ENCODE assay signal across 22 cellular contexts in the genomic region with DNA sequence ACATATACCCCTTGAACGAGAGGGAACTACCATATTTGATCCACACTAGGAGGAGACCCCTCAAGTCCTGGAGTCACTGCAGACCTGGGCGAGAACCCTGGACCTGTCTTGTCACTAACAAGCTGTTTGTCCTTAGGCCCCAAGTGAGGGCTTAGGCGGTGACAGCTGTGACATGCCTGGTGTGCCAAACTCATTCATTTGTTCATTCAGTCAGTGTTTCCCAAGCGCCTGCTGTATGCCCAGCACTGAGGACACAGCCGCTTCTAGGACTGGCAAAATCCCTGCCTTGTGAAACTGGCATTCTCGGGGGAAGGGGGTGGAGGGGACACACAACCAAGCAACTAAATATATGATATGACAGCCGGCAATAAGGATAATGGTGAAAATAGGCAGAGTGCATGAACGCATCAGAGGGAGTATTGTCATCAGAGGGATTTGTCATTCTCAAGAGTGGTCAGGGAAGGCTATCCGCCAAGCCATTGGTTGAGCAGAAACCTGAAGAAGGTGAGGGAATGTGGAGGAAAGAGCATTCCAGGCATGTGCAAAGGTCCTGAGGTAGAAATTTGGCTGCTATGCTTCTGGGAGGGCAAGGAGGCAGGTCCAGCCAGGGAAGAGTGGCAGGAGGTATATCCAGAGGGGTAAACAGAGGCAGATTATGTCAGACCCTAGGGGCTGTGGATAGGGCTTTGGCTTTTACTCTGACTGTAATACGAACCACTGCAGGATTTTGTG. TPM values are rescaled to one million over a fixed set of nuclear protein-coding genes. Genes with fewer than 3 reads are reported as not detected.
DNase-seq lines count a peak whose midpoint lies in the region; ATAC-seq and TF ChIP-seq lines count a peak whose summit lies in the region.
"Had no signal": no experiment of that assay in that cellular context is flagged by ENCODE, and none has a peak within 500 bp of the region (broad histone marks: within the 10 kb centered on the region; RNA-seq: fewer than 3 reads in every experiment).

No MANE protein-coding gene starts in this region.

- peaks cover 66% of the 10 kb centered on the region for H3K4me1 ChIP-seq in Karpas-422 (ENCODE audit: low read length)
- no peaks in the 10 kb centered on the region for H3K4me1 ChIP-seq in colonic mucosa
- H3K4me1 ChIP-seq: HAP-1 had no signal

- CTCF ChIA-PET in activated B cell treated with CpG ODN at 0.5 μM for 24 hours (lab: Charles Lee) = no interaction called here

- H3K9me2 ChIP-seq in Karpas-422 (replicated peaks; ENCODE audit: insufficient read depth, low read length) = no peaks in the 10 kb centered on the region
- H3K9me2 ChIP-seq: SK-N-SH had no signal

- no peaks in the 10 kb centered on the region for H3K9me3 Mint-ChIP-seq in activated B cell treated with CpG ODN at 0.5 μM for 24 hours
- H3K9me3 Mint-ChIP-seq in naive B cell = peaks cover 0 to 2% (median 0%) of the 10 kb centered on the region in 7 donors
- H3K9me3 Mint-ChIP-seq: T-cell had no signal

- H3K4me1 Mint-ChIP-seq in activated B cell treated with CpG ODN at 0.5 μM for 24 hours (peaks cover 77% of the 10 kb centered on the region), naive B cell (peaks cover 44 to 74% (median 68%) of the 10 kb centered on the region in 3 donors)
- H3K4me1 Mint-ChIP-seq: T-cell had no signal

- no peak overlapping the region for H3K4me2 ChIP-seq in Karpas-422 (ENCODE audit: low read depth, low read length, poor library complexity, severe bottlenecking)
- H3K4me2 ChIP-seq: SK-N-SH had no signal

- H3K27me3 Mint-ChIP-seq in activated B cell treated with CpG ODN at 0.5 μM for 24 hours (no peaks in the 10 kb centered on the region), naive B cell (no peaks in the 10 kb centered on the region)

- H3K36me3 Mint-ChIP-seq in activated B cell treated with CpG ODN at 0.5 μM for 24 hours (ENCODE audit: low read depth) (peaks cover 38% of the 10 kb centered on the region), naive B cell (peaks cover 0 to 13% of the 10 kb centered on the region in 2 donors)
- H3K36me3 Mint-ChIP-seq: T-cell had no signal

- ATAC-seq in activated B cell treated with CpG ODN at 0.5 μM for 24 hours (ENCODE audit: low read depth) (no peak), naive B cell (ENCODE audit: low read depth in 2 of 2) (no peak), HG02798 (IDR thresholded peaks at IDR 0.05; ENCODE audit: poor library complexity, unreplicated experiment) (no peak)
- ATAC-seq: T-cell had no signal

- H3K9ac ChIP-seq in Karpas-422 (ENCODE audit: low read length) (no peak overlapping the region), colonic mucosa (ENCODE audit: low read depth in 2 of 2, low read length in 2 of 2) (no peak overlapping the region)
- H3K9ac ChIP-seq: SK-N-SH had no signal

- H3K4me3 ChIP-seq in Karpas-422 (ENCODE audit: low read length) = no peak overlapping the region
- H3K4me3 ChIP-seq in colonic mucosa = no peak overlapping the region
- H3K4me3 ChIP-seq: HAP-1 had no signal

- H4K20me1 ChIP-seq in Karpas-422 (ENCODE audit: insufficient read depth, low read depth, low read length) = peaks cover 7% of the 10 kb centered on the region; the same call in 1 of the 2 replicates

- no peak overlapping the region for H2AFZ ChIP-seq in Karpas-422 (ENCODE audit: low read length)

- H3K27ac ChIP-seq in Karpas-422 (ENCODE audit: low read length) (peak overlapping the region; percentile 27), colonic mucosa (no peak overlapping the region)
- H3K27ac ChIP-seq: C4-2B had no signal

- H3K79me2 ChIP-seq in Karpas-422 (ENCODE audit: low read length) = peaks cover 61% of the 10 kb centered on the region

- H3K27me3 ChIP-seq in Karpas-422 (ENCODE audit: low read length) (no peaks in the 10 kb centered on the region), colonic mucosa (no peaks in the 10 kb centered on the region)

- H3K9me3 ChIP-seq in Karpas-422 (ENCODE audit: low read length) (no peaks in the 10 kb centered on the region), colonic mucosa (no peaks in the 10 kb centered on the region)
- H3K9me3 ChIP-seq: HAP-1, SK-N-SH had no signal

- H3K4me3 Mint-ChIP-seq in activated B cell treated with CpG ODN at 0.5 μM for 24 hours (no peak overlapping the region), naive B cell (peak overlapping the region in 2 of 8 donors; percentile 40 to 60)
- H3K4me3 Mint-ChIP-seq: T-cell had no signal

- DNase-seq in Karpas-422 (no peak), activated B cell treated with CpG ODN at 0.5 μM for 24 hours (no peak), naive B cell (no peak), colonic mucosa (no peak), COLO829 (ENCODE audit: low spot score) (no peak), NCI-H526 treated with DMSO at 0.1 percent for 48 hours (lab: John Stamatoyannopoulos, UW) (no peak)
- DNase-seq: ACHN; DMS79 treated with DMSO at 0.1 percent for 48 hours; NCI-H1105; NCI-H2081; NCI-H2171 treated with DMSO at 0.1 percent for 48 hours; NCI-H446; NK-92 treated with Interleukin-12 subunit alpha and Interleukin-12 subunit beta, amount 100 ng/mL, for 24 hours; OCI-M1; SHP77; SK-N-SH; T-cell had no signal

- POLR2A ChIA-PET in activated B cell treated with CpG ODN at 0.5 μM for 24 hours (lab: Charles Lee) = interaction anchor here (0.7 to 1.9 kb wide), 4 partner anchors 8 to 15 kb away, joined by 3 to 5 read pairs (median 4); a partner anchor contains a TSS

- TF ChIP-seq CTCF in activated B cell treated with CpG ODN at 0.5 μM for 24 hours (IDR thresholded peaks at IDR 0.05) (no peak), colonic mucosa (IDR thresholded peaks at IDR 0.05) (no peak)

- H3K27ac Mint-ChIP-seq in activated B cell treated with CpG ODN at 0.5 μM for 24 hours (peak overlapping the region; percentile 33), naive B cell (peak overlapping the region in 5 of 6 donors; percentile 10 to 89 (median 68))
- H3K27ac Mint-ChIP-seq: T-cell had no signal

- H3K36me3 ChIP-seq in Karpas-422 (ENCODE audit: insufficient read depth, low read length) = peaks cover 16% of the 10 kb centered on the region; the same call in 1 of the 2 replicates
- H3K36me3 ChIP-seq in colonic mucosa = no peaks in the 10 kb centered on the region
- H3K36me3 ChIP-seq: HAP-1 had no signal

- intact Hi-C loops in activated B cell treated with CpG ODN at 0.5 μM for 24 hours (cut with micrococcal nuclease) = no loop called here
- intact Hi-C loops in colonic mucosa (cut with DNase I) = no loop called here

RNA-seq across cellular contexts. Expression of a gene that starts 11.0 kb away (rescaled TPM):
- 22.4 and 39.2 TPM in 2 replicates for total RNA-seq in Karpas-422 (2014; rRNA removed; shearing (Covaris generic); ENCODE audit: low replicate concordance)
- total RNA-seq in activated B cell treated with CpG ODN at 0.5 μM for 24 hours (28.2 and 32.1 TPM in 2 replicates), colonic mucosa (1 to 10 TPM; 3.1 to 5.0 TPM)
- polyA plus RNA-seq in naive B cell (ENCODE audit: low read depth in 6 of 6) = 10 to 100 TPM; 15.4 to 78.4 (median 27.2) TPM

RNA-seq across cellular contexts. Expression of a gene that starts 58.6 kb away (rescaled TPM):
- total RNA-seq in Karpas-422 (2014; rRNA removed; shearing (Covaris generic); ENCODE audit: low replicate concordance) = not detected in 2 replicates
- total RNA-seq in activated B cell treated with CpG ODN at 0.5 μM for 24 hours = not detected in 2 replicates
- polyA plus RNA-seq in naive B cell (ENCODE audit: low read depth in 6 of 6) = under 1 TPM in 3 of 6 donors, not detected in 3; 0.18 to 0.41 (median 0.20) TPM
- not detected for total RNA-seq in colonic mucosa
- total RNA-seq: G401, LHCN-M2, T-cell had no signal
- polyA plus RNA-seq: SK-N-SH had no signal
